In the genomic region with DNA sequence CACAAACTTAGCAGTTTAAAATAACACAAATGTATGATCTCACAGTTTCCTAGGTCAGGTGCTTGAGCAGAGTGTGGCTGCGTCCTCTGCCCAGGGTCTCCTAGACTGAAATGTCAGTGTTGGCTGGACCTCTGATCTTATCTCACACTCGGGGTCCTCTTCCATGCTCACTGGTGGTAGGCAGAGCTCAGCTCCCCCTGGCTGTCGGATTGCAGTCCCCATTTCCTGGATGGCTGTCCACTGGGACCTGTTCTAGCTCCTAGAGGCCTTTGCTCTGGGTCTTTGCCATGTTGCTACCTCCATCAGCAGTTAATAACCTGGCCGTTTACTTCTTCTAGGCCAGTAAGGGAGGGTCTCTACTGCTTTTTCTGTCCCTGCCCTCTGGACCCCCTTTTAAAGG, we compare ENCODE assay signal across 2 cellular contexts.
TF ChIP-seq lines count a peak whose summit lies in the region.

No MANE protein-coding gene starts in this region.

TF ChIP-seq in GM23338, 12 proteins besides CTCF, POLR2A, EP300 and RAD21 (continued from another document):
- TF ChIP-seq REST (IDR thresholded peaks at IDR 0.05; ENCODE audit: unreplicated experiment), result no peak
- no peak for TF ChIP-seq ZNF114 (CRISPR knock-in tag; IDR thresholded peaks at IDR 0.05)
- TF ChIP-seq, protein P1, sequence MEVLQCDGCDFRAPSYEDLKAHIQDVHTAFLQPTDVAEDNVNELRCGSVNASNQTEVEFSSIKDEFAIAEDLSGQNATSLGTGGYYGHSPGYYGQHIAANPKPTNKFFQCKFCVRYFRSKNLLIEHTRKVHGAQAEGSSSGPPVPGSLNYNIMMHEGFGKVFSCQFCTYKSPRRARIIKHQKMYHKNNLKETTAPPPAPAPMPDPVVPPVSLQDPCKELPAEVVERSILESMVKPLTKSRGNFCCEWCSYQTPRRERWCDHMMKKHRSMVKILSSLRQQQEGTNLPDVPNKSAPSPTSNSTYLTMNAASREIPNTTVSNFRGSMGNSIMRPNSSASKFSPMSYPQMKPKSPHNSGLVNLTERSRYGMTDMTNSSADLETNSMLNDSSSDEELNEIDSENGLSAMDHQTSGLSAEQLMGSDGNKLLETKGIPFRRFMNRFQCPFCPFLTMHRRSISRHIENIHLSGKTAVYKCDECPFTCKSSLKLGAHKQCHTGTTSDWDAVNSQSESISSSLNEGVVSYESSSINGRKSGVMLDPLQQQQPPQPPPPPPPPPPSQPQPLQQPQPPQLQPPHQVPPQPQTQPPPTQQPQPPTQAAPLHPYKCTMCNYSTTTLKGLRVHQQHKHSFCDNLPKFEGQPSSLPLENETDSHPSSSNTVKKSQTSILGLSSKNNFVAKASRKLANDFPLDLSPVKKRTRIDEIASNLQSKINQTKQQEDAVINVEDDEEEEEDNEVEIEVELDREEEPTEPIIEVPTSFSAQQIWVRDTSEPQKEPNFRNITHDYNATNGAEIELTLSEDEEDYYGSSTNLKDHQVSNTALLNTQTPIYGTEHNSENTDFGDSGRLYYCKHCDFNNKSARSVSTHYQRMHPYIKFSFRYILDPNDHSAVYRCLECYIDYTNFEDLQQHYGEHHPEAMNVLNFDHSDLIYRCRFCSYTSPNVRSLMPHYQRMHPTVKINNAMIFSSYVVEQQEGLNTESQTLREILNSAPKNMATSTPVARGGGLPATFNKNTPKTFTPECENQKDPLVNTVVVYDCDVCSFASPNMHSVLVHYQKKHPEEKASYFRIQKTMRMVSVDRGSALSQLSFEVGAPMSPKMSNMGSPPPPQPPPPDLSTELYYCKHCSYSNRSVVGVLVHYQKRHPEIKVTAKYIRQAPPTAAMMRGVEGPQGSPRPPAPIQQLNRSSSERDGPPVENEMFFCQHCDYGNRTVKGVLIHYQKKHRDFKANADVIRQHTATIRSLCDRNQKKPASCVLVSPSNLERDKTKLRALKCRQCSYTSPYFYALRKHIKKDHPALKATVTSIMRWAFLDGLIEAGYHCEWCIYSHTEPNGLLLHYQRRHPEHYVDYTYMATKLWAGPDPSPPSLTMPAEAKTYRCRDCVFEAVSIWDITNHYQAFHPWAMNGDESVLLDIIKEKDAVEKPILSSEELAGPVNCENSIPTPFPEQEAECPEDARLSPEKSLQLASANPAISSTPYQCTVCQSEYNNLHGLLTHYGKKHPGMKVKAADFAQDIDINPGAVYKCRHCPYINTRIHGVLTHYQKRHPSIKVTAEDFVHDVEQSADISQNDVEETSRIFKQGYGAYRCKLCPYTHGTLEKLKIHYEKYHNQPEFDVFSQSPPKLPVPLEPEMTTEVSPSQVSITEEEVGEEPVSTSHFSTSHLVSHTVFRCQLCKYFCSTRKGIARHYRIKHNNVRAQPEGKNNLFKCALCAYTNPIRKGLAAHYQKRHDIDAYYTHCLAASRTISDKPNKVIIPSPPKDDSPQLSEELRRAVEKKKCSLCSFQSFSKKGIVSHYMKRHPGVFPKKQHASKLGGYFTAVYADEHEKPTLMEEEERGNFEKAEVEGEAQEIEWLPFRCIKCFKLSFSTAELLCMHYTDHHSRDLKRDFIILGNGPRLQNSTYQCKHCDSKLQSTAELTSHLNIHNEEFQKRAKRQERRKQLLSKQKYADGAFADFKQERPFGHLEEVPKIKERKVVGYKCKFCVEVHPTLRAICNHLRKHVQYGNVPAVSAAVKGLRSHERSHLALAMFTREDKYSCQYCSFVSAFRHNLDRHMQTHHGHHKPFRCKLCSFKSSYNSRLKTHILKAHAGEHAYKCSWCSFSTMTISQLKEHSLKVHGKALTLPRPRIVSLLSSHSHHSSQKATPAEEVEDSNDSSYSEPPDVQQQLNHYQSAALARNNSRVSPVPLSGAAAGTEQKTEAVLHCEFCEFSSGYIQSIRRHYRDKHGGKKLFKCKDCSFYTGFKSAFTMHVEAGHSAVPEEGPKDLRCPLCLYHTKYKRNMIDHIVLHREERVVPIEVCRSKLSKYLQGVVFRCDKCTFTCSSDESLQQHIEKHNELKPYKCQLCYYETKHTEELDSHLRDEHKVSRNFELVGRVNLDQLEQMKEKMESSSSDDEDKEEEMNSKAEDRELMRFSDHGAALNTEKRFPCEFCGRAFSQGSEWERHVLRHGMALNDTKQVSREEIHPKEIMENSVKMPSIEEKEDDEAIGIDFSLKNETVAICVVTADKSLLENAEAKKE (CRISPR knock-in tag; IDR thresholded peaks at IDR 0.05), result no peak
- no peak for TF ChIP-seq JUNB (IDR thresholded peaks at IDR 0.05; ENCODE audit: unreplicated experiment)
- TF ChIP-seq STAT1 (IDR thresholded peaks at IDR 0.05; ENCODE audit: unreplicated experiment), result no peak
- no peak for TF ChIP-seq ETS1 (IDR thresholded peaks at IDR 0.05)
- no peak for TF ChIP-seq NANOG (IDR thresholded peaks at IDR 0.05; ENCODE audit: borderline replicate concordance)
- TF ChIP-seq EZH2 (IDR thresholded peaks at IDR 0.05; ENCODE audit: low read depth, unreplicated experiment), result no peak
- TF ChIP-seq POLR2AphosphoS5 (IDR thresholded peaks at IDR 0.05; ENCODE audit: low read depth), result no peak

TF ChIP-seq in K562, 482 proteins besides CTCF, POLR2A, EP300 and RAD21 (continued from another document):
- TF ChIP-seq PREB (CRISPR knock-in tag; IDR thresholded peaks at IDR 0.05) (no peak), TOE1 (IDR thresholded peaks at IDR 0.05; ENCODE audit: borderline replicate concordance) (no peak), TOE1 (CRISPR knock-in tag; IDR thresholded peaks at IDR 0.05; ENCODE audit: borderline replicate concordance, low read depth) (no peak), ZBTB2 (IDR thresholded peaks at IDR 0.05) (no peak), ETV1 (tag; conservative IDR thresholded peaks at IDR 0.05; ENCODE audit: low read depth) (no peak), FOXP1 (CRISPR knock-in tag; IDR thresholded peaks at IDR 0.05) (no peak), XRCC4 (IDR thresholded peaks at IDR 0.05; ENCODE audit: extremely low read depth, insufficient read depth, insufficient read length) (no peak), IRF9 (tag; IDR thresholded peaks at IDR 0.05) (no peak), BACH1 (tag; IDR thresholded peaks at IDR 0.05) (no peak), SFPQ (IDR thresholded peaks at IDR 0.05; ENCODE audit: low read depth, low read length) (no peak), YY1 (IDR thresholded peaks at IDR 0.05; ENCODE audit: borderline replicate concordance in 1 of 3, control insufficient read depth in 1 of 3, extremely low read depth in 1 of 3, insufficient read depth in 3 of 3, insufficient read length in 1 of 3, insufficient replicate concordance in 2 of 3, low read depth in 1 of 3, low read length in 2 of 3) (no peak), CREM (IDR thresholded peaks at IDR 0.05; ENCODE audit: low read depth) (no peak), CCAR2 (IDR thresholded peaks at IDR 0.05; ENCODE audit: low read depth, low read length) (no peak), FOXK1 (CRISPR knock-in tag; IDR thresholded peaks at IDR 0.05; ENCODE audit: borderline replicate concordance) (no peak)
- TF ChIP-seq, protein P2, sequence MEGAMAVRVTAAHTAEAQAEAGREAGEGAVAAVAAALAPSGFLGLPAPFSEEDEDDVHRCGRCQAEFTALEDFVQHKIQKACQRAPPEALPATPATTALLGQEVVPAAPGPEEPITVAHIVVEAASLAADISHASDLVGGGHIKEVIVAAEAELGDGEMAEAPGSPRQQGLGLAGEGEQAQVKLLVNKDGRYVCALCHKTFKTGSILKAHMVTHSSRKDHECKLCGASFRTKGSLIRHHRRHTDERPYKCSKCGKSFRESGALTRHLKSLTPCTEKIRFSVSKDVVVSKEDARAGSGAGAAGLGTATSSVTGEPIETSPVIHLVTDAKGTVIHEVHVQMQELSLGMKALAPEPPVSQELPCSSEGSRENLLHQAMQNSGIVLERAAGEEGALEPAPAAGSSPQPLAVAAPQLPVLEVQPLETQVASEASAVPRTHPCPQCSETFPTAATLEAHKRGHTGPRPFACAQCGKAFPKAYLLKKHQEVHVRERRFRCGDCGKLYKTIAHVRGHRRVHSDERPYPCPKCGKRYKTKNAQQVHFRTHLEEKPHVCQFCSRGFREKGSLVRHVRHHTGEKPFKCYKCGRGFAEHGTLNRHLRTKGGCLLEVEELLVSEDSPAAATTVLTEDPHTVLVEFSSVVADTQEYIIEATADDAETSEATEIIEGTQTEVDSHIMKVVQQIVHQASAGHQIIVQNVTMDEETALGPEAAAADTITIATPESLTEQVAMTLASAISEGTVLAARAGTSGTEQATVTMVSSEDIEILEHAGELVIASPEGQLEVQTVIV (CRISPR knock-in tag; IDR thresholded peaks at IDR 0.05; ENCODE audit: borderline replicate concordance), result no peak
- TF ChIP-seq, protein P3, sequence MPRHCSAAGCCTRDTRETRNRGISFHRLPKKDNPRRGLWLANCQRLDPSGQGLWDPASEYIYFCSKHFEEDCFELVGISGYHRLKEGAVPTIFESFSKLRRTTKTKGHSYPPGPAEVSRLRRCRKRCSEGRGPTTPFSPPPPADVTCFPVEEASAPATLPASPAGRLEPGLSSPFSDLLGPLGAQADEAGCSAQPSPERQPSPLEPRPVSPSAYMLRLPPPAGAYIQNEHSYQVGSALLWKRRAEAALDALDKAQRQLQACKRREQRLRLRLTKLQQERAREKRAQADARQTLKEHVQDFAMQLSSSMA (CRISPR knock-in tag; IDR thresholded peaks at IDR 0.05), result no peak
